In the genomic region with DNA sequence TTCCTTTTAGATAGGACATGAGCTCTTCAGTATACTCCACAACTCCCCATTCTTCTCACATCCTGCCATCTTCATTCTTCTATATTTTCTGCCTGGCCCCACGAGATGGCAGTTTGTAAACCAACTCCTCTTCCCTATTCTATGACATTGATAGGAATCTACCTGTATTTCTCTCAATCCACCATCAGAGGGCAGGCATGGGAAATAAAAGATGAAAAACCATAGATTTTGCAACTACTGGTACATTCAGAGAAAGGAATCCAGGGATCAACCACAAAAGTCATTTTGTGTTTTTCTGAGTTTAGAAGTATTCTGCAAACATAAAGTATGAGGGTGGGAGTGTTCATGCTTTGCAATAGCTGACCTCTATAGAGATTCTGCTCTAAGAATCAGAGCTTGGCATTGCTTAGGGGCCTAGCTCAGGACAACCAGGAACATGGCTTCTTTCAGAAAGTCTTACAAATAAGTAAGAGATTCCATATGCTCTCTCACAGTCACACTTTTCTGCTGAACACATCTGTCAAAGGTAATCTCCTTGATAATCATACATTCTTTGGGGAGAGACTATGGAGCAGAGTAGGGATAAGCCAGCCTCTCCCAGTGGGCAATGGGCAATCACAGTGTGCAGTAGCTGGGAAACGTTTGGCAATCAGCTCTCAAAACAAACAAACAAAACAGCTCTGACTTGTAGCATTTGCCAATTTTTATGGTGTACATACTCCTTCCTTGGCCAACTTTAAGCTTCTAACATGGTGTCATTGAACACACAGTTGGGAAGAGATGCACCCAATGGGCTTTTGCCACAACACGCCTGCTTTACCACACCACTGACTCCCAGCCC, we compare ENCODE assay signal across 9 cellular contexts. TPM values are rescaled to one million over a fixed set of nuclear protein-coding genes. Genes with fewer than 3 reads are reported as not detected.
DNase-seq lines count a peak whose midpoint lies in the region; ATAC-seq and TF ChIP-seq lines count a peak whose summit lies in the region.
"Had no signal": no experiment of that assay in that cellular context is flagged by ENCODE, and none has a peak within 500 bp of the region (broad histone marks: within the 10 kb centered on the region; RNA-seq: fewer than 3 reads in every experiment).

No MANE protein-coding gene starts in this region.

- TF ChIP-seq CTCF in fibroblast of the aortic adventitia (IDR thresholded peaks at IDR 0.05; ENCODE audit: insufficient read depth, low read length) (peak; percentile 66), osteocyte (IDR thresholded peaks at IDR 0.05) (peak; percentile 73)

- H3K9me3 Mint-ChIP-seq in osteocyte (ENCODE audit: unreplicated experiment), result no peaks in the 10 kb centered on the region
- H3K9me3 Mint-ChIP-seq: T-cell had no signal

- H3K27ac Mint-ChIP-seq in osteocyte (ENCODE audit: unreplicated experiment), result no peak overlapping the region
- H3K27ac Mint-ChIP-seq: T-cell had no signal

- no peak overlapping the region for H3K4me3 Mint-ChIP-seq in osteocyte (ENCODE audit: unreplicated experiment)
- H3K4me3 Mint-ChIP-seq: T-cell had no signal

- DNase-seq in COR-L47 (lab: John Stamatoyannopoulos, UW) (peak; percentile 68), NCI-H128 (lab: John Stamatoyannopoulos, UW; ENCODE audit: unreplicated experiment) (peak; percentile 21), SW480 (ENCODE audit: low spot score) (peak; percentile 71), fibroblast of the aortic adventitia (ENCODE audit: low read depth) (peak; percentile 88), osteocyte (ENCODE audit: extremely low spot score, unreplicated experiment) (no peak), activated gamma-delta T cell (lab: John Stamatoyannopoulos, UW) (no peak)

- peaks cover 36% of the 10 kb centered on the region for H3K27me3 Mint-ChIP-seq in osteocyte (ENCODE audit: unreplicated experiment)

- H3K4me3 ChIP-seq in fibroblast of the aortic adventitia (ENCODE audit: low read depth, low read length), result no peak overlapping the region

- peak; percentile 65 for ATAC-seq in GM19395 (IDR thresholded peaks at IDR 0.05; ENCODE audit: unreplicated experiment)
- no peak for ATAC-seq in HG02981 (IDR thresholded peaks at IDR 0.05; ENCODE audit: unreplicated experiment)

- no peaks in the 10 kb centered on the region for H3K36me3 Mint-ChIP-seq in osteocyte (ENCODE audit: unreplicated experiment)
- H3K36me3 Mint-ChIP-seq: T-cell had no signal

- H3K4me1 Mint-ChIP-seq in osteocyte (ENCODE audit: unreplicated experiment), result peaks cover 4% of the 10 kb centered on the region
- H3K4me1 Mint-ChIP-seq: T-cell had no signal

RNA-seq across cellular contexts. Expression of a gene that starts 43.1 kb away (rescaled TPM):
- 73.0 and 75.4 TPM in 2 replicates for total RNA-seq in fibroblast of the aortic adventitia (ENCODE audit: low replicate concordance)
- 58.6 and 63.1 TPM in 2 replicates for total RNA-seq in osteocyte

Comparison
In these comparisons a context has a peak if more than half of its experiments do, and no peak if none do; other contexts are left out.
1. DNase-seq: peak in COR-L47 (single experiment), NCI-H128 (single experiment), SW480 (single experiment) and fibroblast of the aortic adventitia (single experiment); none in osteocyte (single experiment) and activated gamma-delta T cell (single experiment).